In the genomic region with DNA sequence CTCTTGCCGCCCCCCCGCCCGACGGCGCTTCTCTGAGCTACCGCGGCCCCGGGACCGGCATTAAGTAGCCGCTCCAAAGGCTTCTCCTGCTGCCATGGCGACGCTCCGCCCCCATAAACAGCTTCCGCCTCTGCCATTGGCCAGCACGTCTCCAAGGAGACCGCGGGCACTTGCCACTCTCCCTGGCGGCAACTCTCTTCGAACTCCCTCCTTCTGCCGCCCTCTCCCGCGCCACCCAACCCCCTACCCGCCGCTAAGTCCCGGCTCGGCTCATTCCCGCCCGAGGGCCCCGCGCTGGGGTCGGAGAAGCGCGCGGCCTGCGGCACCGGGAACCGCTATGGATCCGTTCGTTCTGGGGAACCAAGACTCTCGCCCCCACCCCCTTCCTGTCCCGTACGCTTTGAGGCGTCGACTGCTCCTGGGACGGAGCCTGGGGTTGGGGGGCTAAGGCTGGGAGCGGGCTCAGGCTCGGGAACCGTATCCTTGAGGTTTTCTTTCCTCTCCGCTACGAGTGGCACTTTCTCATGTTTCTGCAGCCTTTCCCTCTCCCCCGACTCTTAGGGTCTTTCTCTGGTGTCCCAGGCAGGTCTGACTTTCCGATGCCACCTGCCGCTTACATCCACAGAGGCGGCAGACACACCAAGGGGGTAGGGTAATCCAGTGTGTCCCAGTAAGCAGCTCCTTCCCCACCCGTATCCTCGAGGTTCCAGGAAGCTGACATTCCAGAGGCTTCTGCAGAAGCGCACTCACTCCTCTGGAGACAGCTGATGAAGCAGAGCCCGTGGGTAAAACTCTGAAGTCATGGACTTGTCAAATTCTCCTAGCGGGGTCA, we compare ENCODE assay signal across 1 cellular context.
TF ChIP-seq lines count a peak whose summit lies in the region.

A gene with protein sequence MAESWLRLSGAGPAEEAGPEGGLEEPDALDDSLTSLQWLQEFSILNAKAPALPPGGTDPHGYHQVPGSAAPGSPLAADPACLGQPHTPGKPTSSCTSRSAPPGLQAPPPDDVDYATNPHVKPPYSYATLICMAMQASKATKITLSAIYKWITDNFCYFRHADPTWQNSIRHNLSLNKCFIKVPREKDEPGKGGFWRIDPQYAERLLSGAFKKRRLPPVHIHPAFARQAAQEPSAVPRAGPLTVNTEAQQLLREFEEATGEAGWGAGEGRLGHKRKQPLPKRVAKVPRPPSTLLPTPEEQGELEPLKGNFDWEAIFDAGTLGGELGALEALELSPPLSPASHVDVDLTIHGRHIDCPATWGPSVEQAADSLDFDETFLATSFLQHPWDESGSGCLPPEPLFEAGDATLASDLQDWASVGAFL (minus strand): TSS at position 34 of the 832 bp plus-strand sequence. CDS start 850 bp downstream, outside the sequence.

TF ChIP-seq in K562, 482 proteins besides CTCF, POLR2A, EP300 and RAD21 (continued from another document):
- TF ChIP-seq, protein P1, sequence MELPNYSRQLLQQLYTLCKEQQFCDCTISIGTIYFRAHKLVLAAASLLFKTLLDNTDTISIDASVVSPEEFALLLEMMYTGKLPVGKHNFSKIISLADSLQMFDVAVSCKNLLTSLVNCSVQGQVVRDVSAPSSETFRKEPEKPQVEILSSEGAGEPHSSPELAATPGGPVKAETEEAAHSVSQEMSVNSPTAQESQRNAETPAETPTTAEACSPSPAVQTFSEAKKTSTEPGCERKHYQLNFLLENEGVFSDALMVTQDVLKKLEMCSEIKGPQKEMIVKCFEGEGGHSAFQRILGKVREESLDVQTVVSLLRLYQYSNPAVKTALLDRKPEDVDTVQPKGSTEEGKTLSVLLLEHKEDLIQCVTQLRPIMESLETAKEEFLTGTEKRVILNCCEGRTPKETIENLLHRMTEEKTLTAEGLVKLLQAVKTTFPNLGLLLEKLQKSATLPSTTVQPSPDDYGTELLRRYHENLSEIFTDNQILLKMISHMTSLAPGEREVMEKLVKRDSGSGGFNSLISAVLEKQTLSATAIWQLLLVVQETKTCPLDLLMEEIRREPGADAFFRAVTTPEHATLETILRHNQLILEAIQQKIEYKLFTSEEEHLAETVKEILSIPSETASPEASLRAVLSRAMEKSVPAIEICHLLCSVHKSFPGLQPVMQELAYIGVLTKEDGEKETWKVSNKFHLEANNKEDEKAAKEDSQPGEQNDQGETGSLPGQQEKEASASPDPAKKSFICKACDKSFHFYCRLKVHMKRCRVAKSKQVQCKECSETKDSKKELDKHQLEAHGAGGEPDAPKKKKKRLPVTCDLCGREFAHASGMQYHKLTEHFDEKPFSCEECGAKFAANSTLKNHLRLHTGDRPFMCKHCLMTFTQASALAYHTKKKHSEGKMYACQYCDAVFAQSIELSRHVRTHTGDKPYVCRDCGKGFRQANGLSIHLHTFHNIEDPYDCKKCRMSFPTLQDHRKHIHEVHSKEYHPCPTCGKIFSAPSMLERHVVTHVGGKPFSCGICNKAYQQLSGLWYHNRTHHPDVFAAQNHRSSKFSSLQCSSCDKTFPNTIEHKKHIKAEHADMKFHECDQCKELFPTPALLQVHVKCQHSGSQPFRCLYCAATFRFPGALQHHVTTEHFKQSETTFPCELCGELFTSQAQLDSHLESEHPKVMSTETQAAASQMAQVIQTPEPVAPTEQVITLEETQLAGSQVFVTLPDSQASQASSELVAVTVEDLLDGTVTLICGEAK (IDR thresholded peaks at IDR 0.05) = 0 out of 2 replicates have a peak, but pooled peaks have one; percentile 33
- TF ChIP-seq, protein P1 (CRISPR knock-in tag; IDR thresholded peaks at IDR 0.05) = 0 out of 2 replicates have a peak, but pooled peaks have one; percentile 20
- TF ChIP-seq NCOA1 (IDR thresholded peaks at IDR 0.05; ENCODE audit: low read depth) = no peak
- TF ChIP-seq FOXP1 (CRISPR knock-in tag; IDR thresholded peaks at IDR 0.05) = peak; percentile 64
- TF ChIP-seq POU5F1 (IDR thresholded peaks at IDR 0.05; ENCODE audit: borderline replicate concordance, low read depth, low read length, partially characterized antibody) = no peak
- TF ChIP-seq POLR2AphosphoS2 (IDR thresholded peaks at IDR 0.05; ENCODE audit: low read length) = 0 out of 2 replicates have a peak, but pooled peaks have one; percentile 49
- TF ChIP-seq NFYB (IDR thresholded peaks at IDR 0.05; ENCODE audit: extremely low read depth, insufficient read length) = peak; percentile 27
- peak; percentile 29 for TF ChIP-seq POLR2B (IDR thresholded peaks at IDR 0.05; ENCODE audit: low read depth, partially characterized antibody)
- TF ChIP-seq, protein P2, sequence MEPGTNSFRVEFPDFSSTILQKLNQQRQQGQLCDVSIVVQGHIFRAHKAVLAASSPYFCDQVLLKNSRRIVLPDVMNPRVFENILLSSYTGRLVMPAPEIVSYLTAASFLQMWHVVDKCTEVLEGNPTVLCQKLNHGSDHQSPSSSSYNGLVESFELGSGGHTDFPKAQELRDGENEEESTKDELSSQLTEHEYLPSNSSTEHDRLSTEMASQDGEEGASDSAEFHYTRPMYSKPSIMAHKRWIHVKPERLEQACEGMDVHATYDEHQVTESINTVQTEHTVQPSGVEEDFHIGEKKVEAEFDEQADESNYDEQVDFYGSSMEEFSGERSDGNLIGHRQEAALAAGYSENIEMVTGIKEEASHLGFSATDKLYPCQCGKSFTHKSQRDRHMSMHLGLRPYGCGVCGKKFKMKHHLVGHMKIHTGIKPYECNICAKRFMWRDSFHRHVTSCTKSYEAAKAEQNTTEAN (CRISPR knock-in tag; IDR thresholded peaks at IDR 0.05) = peak; percentile 32; the same call in 1 of the 2 replicates
- TF ChIP-seq SIRT6 (IDR thresholded peaks at IDR 0.05; ENCODE audit: low read depth, low read length) = no peak
- no peak for TF ChIP-seq HSF4 (CRISPR knock-in tag; IDR thresholded peaks at IDR 0.05; ENCODE audit: borderline replicate concordance)
- no peak for TF ChIP-seq ZNF780A (CRISPR knock-in tag; IDR thresholded peaks at IDR 0.05)
- TF ChIP-seq, protein P3, sequence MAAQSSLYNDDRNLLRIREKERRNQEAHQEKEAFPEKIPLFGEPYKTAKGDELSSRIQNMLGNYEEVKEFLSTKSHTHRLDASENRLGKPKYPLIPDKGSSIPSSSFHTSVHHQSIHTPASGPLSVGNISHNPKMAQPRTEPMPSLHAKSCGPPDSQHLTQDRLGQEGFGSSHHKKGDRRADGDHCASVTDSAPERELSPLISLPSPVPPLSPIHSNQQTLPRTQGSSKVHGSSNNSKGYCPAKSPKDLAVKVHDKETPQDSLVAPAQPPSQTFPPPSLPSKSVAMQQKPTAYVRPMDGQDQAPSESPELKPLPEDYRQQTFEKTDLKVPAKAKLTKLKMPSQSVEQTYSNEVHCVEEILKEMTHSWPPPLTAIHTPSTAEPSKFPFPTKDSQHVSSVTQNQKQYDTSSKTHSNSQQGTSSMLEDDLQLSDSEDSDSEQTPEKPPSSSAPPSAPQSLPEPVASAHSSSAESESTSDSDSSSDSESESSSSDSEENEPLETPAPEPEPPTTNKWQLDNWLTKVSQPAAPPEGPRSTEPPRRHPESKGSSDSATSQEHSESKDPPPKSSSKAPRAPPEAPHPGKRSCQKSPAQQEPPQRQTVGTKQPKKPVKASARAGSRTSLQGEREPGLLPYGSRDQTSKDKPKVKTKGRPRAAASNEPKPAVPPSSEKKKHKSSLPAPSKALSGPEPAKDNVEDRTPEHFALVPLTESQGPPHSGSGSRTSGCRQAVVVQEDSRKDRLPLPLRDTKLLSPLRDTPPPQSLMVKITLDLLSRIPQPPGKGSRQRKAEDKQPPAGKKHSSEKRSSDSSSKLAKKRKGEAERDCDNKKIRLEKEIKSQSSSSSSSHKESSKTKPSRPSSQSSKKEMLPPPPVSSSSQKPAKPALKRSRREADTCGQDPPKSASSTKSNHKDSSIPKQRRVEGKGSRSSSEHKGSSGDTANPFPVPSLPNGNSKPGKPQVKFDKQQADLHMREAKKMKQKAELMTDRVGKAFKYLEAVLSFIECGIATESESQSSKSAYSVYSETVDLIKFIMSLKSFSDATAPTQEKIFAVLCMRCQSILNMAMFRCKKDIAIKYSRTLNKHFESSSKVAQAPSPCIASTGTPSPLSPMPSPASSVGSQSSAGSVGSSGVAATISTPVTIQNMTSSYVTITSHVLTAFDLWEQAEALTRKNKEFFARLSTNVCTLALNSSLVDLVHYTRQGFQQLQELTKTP (IDR thresholded peaks at IDR 0.05; ENCODE audit: low read depth in 1 of 2, partially characterized antibody in 2 of 2) = no peak
- peak in 1 of 2 experiments; percentile 90; a peak in 2 of 4 replicates for TF ChIP-seq HDAC1 (IDR thresholded peaks at IDR 0.05)
- peak; percentile 96 for TF ChIP-seq CREBBP (IDR thresholded peaks at IDR 0.05; ENCODE audit: low read depth, low read length)
- no peak for TF ChIP-seq LCOR (CRISPR knock-in tag; IDR thresholded peaks at IDR 0.05)
- no peak for TF ChIP-seq CEBPG (CRISPR knock-in tag; IDR thresholded peaks at IDR 0.05)
- no peak for TF ChIP-seq CEBPG (tag; conservative IDR thresholded peaks at IDR 0.05 in 1 of 2, IDR thresholded peaks at IDR 0.05 in 1 of 2)
- peak; percentile 91 for TF ChIP-seq SP1 (CRISPR knock-in tag; IDR thresholded peaks at IDR 0.05)
- TF ChIP-seq KLF6 (CRISPR knock-in tag; IDR thresholded peaks at IDR 0.05; ENCODE audit: borderline replicate concordance) = no peak
- no peak for TF ChIP-seq PHF8 (IDR thresholded peaks at IDR 0.05; ENCODE audit: borderline replicate concordance, low read length)
- TF ChIP-seq, protein P4, sequence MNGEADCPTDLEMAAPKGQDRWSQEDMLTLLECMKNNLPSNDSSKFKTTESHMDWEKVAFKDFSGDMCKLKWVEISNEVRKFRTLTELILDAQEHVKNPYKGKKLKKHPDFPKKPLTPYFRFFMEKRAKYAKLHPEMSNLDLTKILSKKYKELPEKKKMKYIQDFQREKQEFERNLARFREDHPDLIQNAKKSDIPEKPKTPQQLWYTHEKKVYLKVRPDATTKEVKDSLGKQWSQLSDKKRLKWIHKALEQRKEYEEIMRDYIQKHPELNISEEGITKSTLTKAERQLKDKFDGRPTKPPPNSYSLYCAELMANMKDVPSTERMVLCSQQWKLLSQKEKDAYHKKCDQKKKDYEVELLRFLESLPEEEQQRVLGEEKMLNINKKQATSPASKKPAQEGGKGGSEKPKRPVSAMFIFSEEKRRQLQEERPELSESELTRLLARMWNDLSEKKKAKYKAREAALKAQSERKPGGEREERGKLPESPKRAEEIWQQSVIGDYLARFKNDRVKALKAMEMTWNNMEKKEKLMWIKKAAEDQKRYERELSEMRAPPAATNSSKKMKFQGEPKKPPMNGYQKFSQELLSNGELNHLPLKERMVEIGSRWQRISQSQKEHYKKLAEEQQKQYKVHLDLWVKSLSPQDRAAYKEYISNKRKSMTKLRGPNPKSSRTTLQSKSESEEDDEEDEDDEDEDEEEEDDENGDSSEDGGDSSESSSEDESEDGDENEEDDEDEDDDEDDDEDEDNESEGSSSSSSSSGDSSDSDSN (IDR thresholded peaks at IDR 0.05; ENCODE audit: borderline replicate concordance in 1 of 2, low read depth in 2 of 2, low read length in 2 of 2) = no peak
- TF ChIP-seq, protein P5, sequence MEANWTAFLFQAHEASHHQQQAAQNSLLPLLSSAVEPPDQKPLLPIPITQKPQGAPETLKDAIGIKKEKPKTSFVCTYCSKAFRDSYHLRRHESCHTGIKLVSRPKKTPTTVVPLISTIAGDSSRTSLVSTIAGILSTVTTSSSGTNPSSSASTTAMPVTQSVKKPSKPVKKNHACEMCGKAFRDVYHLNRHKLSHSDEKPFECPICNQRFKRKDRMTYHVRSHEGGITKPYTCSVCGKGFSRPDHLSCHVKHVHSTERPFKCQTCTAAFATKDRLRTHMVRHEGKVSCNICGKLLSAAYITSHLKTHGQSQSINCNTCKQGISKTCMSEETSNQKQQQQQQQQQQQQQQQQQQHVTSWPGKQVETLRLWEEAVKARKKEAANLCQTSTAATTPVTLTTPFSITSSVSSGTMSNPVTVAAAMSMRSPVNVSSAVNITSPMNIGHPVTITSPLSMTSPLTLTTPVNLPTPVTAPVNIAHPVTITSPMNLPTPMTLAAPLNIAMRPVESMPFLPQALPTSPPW (CRISPR knock-in tag; IDR thresholded peaks at IDR 0.05) = peak; percentile 57; the same call in 1 of the 2 replicates
